Comparison of ENCODE assay signal across 6 cellular contexts in the genomic region with DNA sequence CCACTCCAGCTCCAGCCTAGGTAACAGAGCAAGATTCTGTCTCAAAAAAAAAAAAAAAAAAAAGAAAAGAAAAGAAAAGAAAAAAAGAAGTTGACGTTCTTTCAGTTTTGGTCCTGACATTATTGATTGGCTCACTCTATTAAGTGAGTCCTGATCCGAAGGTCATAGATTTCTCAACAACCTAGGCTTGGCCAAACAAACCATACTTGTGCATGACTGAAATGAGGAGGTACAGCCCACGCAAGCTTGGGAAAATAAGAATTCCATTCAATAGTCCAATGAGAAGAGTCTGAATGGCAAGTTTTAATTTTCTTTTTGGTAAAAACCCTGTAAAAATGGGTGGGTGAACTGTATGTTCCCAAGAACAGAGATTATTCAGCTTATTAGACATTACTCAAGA. TPM values are rescaled to one million over a fixed set of nuclear protein-coding genes. Genes with fewer than 3 reads are reported as not detected.
"Had no signal": no experiment of that assay in that cellular context is flagged by ENCODE, and none has a peak within 500 bp of the region (broad histone marks: within the 10 kb centered on the region; RNA-seq: fewer than 3 reads in every experiment).

No MANE protein-coding gene starts in this region.

- ATAC-seq: GM23338 had no signal

- DNase-seq: H9, HCEC 1CT, KBM-7 had no signal

- H3K4me3 ChIP-seq: GM23338 had no signal

RNA-seq across cellular contexts. Expression of a gene that starts 3.2 kb away (rescaled TPM):
- total RNA-seq: HT-29 had no signal
- polyA plus RNA-seq: IgD-negative memory B cell had no signal
